In the genomic region with DNA sequence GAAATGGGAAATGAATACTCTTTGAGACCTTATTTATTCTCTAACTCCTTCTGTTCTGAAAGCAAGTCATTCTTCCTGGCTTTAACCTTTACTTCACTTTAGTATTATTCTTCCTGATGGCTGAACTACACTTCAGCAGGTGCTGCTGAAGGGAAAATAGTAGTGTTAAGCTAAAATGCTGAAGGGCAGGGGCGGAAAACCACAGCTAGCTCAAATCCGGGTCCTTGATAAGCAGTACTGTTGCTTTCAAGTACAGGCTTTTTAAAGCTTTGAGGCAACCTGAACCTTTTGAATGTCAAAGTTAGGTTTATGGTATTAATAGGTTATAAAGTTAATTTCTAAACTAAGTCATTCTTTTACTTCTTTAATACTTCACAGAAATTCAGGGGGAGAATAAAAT, we compare ENCODE assay signal across 2 cellular contexts.
TF ChIP-seq lines count a peak whose summit lies in the region.

No MANE protein-coding gene starts in this region.

TF ChIP-seq in liver, 16 proteins besides CTCF, POLR2A, EP300 and RAD21:
- TF ChIP-seq SP1 (IDR thresholded peaks at IDR 0.05), result no peak
- TF ChIP-seq HNF4A (conservative IDR thresholded peaks at IDR 0.05), result no peak
- TF ChIP-seq NR2F2 (IDR thresholded peaks at IDR 0.05), result no peak
- TF ChIP-seq EGR1 (IDR thresholded peaks at IDR 0.05; ENCODE audit: low read depth in 2 of 2), result no peak
- no peak for TF ChIP-seq JUND (IDR thresholded peaks at IDR 0.05)
- no peak for TF ChIP-seq YY1 (IDR thresholded peaks at IDR 0.05)
- TF ChIP-seq, protein P1, sequence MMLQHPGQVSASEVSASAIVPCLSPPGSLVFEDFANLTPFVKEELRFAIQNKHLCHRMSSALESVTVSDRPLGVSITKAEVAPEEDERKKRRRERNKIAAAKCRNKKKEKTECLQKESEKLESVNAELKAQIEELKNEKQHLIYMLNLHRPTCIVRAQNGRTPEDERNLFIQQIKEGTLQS (IDR thresholded peaks at IDR 0.05), result no peak
- TF ChIP-seq FOXA2 (IDR thresholded peaks at IDR 0.05), result no peak
- TF ChIP-seq, protein P2, sequence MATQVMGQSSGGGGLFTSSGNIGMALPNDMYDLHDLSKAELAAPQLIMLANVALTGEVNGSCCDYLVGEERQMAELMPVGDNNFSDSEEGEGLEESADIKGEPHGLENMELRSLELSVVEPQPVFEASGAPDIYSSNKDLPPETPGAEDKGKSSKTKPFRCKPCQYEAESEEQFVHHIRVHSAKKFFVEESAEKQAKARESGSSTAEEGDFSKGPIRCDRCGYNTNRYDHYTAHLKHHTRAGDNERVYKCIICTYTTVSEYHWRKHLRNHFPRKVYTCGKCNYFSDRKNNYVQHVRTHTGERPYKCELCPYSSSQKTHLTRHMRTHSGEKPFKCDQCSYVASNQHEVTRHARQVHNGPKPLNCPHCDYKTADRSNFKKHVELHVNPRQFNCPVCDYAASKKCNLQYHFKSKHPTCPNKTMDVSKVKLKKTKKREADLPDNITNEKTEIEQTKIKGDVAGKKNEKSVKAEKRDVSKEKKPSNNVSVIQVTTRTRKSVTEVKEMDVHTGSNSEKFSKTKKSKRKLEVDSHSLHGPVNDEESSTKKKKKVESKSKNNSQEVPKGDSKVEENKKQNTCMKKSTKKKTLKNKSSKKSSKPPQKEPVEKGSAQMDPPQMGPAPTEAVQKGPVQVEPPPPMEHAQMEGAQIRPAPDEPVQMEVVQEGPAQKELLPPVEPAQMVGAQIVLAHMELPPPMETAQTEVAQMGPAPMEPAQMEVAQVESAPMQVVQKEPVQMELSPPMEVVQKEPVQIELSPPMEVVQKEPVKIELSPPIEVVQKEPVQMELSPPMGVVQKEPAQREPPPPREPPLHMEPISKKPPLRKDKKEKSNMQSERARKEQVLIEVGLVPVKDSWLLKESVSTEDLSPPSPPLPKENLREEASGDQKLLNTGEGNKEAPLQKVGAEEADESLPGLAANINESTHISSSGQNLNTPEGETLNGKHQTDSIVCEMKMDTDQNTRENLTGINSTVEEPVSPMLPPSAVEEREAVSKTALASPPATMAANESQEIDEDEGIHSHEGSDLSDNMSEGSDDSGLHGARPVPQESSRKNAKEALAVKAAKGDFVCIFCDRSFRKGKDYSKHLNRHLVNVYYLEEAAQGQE (IDR thresholded peaks at IDR 0.05), result no peak
- TF ChIP-seq RXRA (IDR thresholded peaks at IDR 0.05), result no peak
- no peak for TF ChIP-seq FOXA1 (IDR thresholded peaks at IDR 0.05)
- no peak for TF ChIP-seq HNF4G (IDR thresholded peaks at IDR 0.05)
- TF ChIP-seq TAF1 (conservative IDR thresholded peaks at IDR 0.05), result no peak

TF ChIP-seq in HepG2, 621 proteins besides CTCF, POLR2A, EP300 and RAD21:
- no peak for TF ChIP-seq FOXK2 (IDR thresholded peaks at IDR 0.05)
